ENCODE assay signal across 7 cellular contexts in genomic region chr14:65728604-65729003, GRCh38.
"Had no signal": no experiment of that assay in that cellular context is flagged by ENCODE, and none has a peak within 500 bp of the region (broad histone marks: within the 10 kb centered on the region; RNA-seq: fewer than 3 reads in every experiment).

No MANE protein-coding gene starts in this region.

- H2AFZ ChIP-seq: GM23338 had no signal

- H3K4me3 ChIP-seq: GM23338 had no signal

- FAIRE-seq: H1, H54, HepG2 had no signal

- DNase-seq: H9, HCEC 1CT had no signal

- H3K4me2 ChIP-seq: GM23338 had no signal

- H3K4me3 Mint-ChIP-seq: GM23338, H9, IgD-negative memory B cell had no signal

- H3K27ac Mint-ChIP-seq: GM23338, H9 had no signal

- ATAC-seq: GM23338, HepG2 had no signal

- H3K27me3 Mint-ChIP-seq: IgD-negative memory B cell had no signal

- H3K4me1 Mint-ChIP-seq: GM23338, H9 had no signal
